ENCODE assay signal across 12 cellular contexts in the genomic region with DNA sequence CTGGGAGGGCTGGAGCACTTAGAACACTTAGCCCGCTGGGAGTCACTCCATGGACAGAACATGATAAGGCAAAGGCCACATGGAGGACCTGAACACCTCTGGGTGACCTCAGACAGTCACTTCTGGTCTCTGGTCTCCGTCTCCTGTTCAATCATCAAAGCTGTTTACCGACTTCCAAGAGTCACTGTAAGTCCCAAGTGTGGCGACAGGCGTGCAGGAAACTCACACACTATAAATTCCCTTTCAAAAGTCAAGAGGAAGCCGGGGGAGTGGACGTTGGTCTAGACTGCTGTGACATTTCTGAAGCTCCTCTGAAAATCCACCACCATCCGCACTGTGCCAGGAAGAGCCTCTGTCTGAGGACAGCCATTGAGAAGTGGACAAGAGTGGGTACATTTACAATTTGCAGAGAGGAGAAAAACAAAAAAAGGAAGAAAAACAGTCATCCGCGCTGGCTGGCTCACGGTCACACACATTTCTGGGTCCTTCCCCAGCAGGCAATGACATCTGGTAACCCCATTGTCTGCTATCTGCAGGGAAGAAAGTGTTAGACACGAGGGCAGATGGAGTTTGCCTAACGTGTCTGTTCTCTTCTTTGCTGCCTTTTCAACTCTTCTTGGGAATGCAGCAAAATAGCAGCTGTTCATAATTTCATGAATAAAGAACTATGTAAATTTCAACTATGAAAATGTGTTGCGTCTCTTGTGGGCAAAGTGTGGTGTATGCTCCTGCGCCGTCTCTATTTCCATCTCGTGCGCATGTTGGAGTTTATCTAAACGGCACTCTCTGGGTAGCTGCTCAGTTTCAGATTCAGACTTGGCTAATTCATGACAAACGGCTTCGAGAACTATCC. TPM values are rescaled to one million over a fixed set of nuclear protein-coding genes. Genes with fewer than 3 reads are reported as not detected.
DNase-seq lines count a peak whose midpoint lies in the region; ATAC-seq and TF ChIP-seq lines count a peak whose summit lies in the region.
"Had no signal": no experiment of that assay in that cellular context is flagged by ENCODE, and none has a peak within 500 bp of the region (broad histone marks: within the 10 kb centered on the region; RNA-seq: fewer than 3 reads in every experiment).

No MANE protein-coding gene starts in this region.

- ATAC-seq in activated CD4-positive, alpha-beta T cell treated with anti-CD3 and anti-CD28 coated beads for 36 hours = peak; percentile 30
- ATAC-seq in upper lobe of right lung = peak; percentile 66
- ATAC-seq in HG03442 (IDR thresholded peaks at IDR 0.05; ENCODE audit: unreplicated experiment) = no peak

- intact Hi-C loops in activated CD4-positive, alpha-beta T cell treated with anti-CD3 and anti-CD28 coated beads for 36 hours (cut with DNase I, micrococcal nuclease) = loop anchor here in 1 of 2 experiments (2.0 kb wide), 1 partner anchor 24 kb away; no protein-coding TSS in a partner anchor
- intact Hi-C loops in upper lobe of right lung (cut with DNase I) = no loop called here

- H3K9me3 Mint-ChIP-seq in activated CD4-positive, alpha-beta T cell treated with anti-CD3 and anti-CD28 coated beads for 36 hours (ENCODE audit: low read depth) = no peaks in the 10 kb centered on the region
- no peaks in the 10 kb centered on the region for H3K9me3 Mint-ChIP-seq in mesothelial cell of epicardium
- H3K9me3 Mint-ChIP-seq: activated B cell treated with CpG ODN at 0.5 μM for 24 hours had no signal

- POLR2A ChIA-PET in activated CD4-positive, alpha-beta T cell treated with anti-CD3 and anti-CD28 coated beads for 36 hours (lab: Charles Lee) = interaction anchor here (1.1 kb wide), 1 partner anchor 30 kb away, joined by 3 read pairs; no protein-coding TSS in a partner anchor

- no peak overlapping the region for H3K4me3 Mint-ChIP-seq in activated CD4-positive, alpha-beta T cell treated with anti-CD3 and anti-CD28 coated beads for 36 hours
- no peak overlapping the region for H3K4me3 Mint-ChIP-seq in mesothelial cell of epicardium
- H3K4me3 Mint-ChIP-seq: activated B cell treated with CpG ODN at 0.5 μM for 24 hours had no signal

- H3K9me3 ChIP-seq in upper lobe of right lung = no peaks in the 10 kb centered on the region

- H3K27ac ChIP-seq in coronary artery (no peak overlapping the region), upper lobe of right lung (no peak overlapping the region)

- no peak for TF ChIP-seq CTCF in coronary artery (IDR thresholded peaks at IDR 0.05)
- TF ChIP-seq CTCF in mesothelial cell of epicardium (IDR thresholded peaks at IDR 0.05; ENCODE audit: unreplicated experiment) = no peak
- TF ChIP-seq CTCF in upper lobe of right lung (IDR thresholded peaks at IDR 0.05) = no peak

- no peak overlapping the region for H3K27ac Mint-ChIP-seq in activated CD4-positive, alpha-beta T cell treated with anti-CD3 and anti-CD28 coated beads for 36 hours
- peak overlapping the region; percentile 51 for H3K27ac Mint-ChIP-seq in mesothelial cell of epicardium
- H3K27ac Mint-ChIP-seq: activated B cell treated with CpG ODN at 0.5 μM for 24 hours had no signal

- H3K36me3 Mint-ChIP-seq in activated CD4-positive, alpha-beta T cell treated with anti-CD3 and anti-CD28 coated beads for 36 hours (ENCODE audit: low read depth) = no peaks in the 10 kb centered on the region
- no peaks in the 10 kb centered on the region for H3K36me3 Mint-ChIP-seq in mesothelial cell of epicardium

- H3K4me3 ChIP-seq in coronary artery (peak overlapping the region; percentile 25), upper lobe of right lung (no peak overlapping the region)

- H3K36me3 ChIP-seq in upper lobe of right lung = no peaks in the 10 kb centered on the region

- H3K27me3 Mint-ChIP-seq in activated CD4-positive, alpha-beta T cell treated with anti-CD3 and anti-CD28 coated beads for 36 hours = peaks cover 7% of the 10 kb centered on the region
- peaks cover 14% of the 10 kb centered on the region for H3K27me3 Mint-ChIP-seq in mesothelial cell of epicardium (ENCODE audit: low read depth)

- CTCF ChIA-PET in activated CD4-positive, alpha-beta T cell treated with anti-CD3 and anti-CD28 coated beads for 36 hours (lab: Charles Lee) = interaction anchor here (0.6 kb wide), 1 partner anchor 579 kb away, joined by 3 read pairs; no protein-coding TSS in a partner anchor

- no peaks in the 10 kb centered on the region for H3K27me3 ChIP-seq in upper lobe of right lung

- no peak for DNase-seq in activated CD4-positive, alpha-beta T cell treated with anti-CD3 and anti-CD28 coated beads for 36 hours
- no peak for DNase-seq in activated CD4-positive, alpha-beta T cell treated with anti-CD3 and anti-CD28 coated beads, Interleukin-2, amount 50 U/mL, for 4 hours
- DNase-seq in coronary artery (ENCODE audit: low spot score) (no peak), mesothelial cell of epicardium (ENCODE audit: low spot score in 2 of 2, unreplicated experiment in 2 of 2) (no peak), upper lobe of right lung (no peak), NCI-H2107 treated with DMSO at 0.1 percent for 48 hours (lab: John Stamatoyannopoulos, UW; ENCODE audit: unreplicated experiment) (no peak), COR-L47 (lab: John Stamatoyannopoulos, UW) (no peak)
- DNase-seq: ACHN; activated B cell treated with CpG ODN at 0.5 μM for 24 hours; activated effector memory CD4-positive, alpha-beta T cell treated with anti-CD3 and anti-CD28 coated beads, Interleukin-2, amount 50 U/mL, for 16 hours; stimulated activated CD4-positive, alpha-beta T cell treated with anti-CD3 and anti-CD28 coated beads, Interleukin-12 subunit alpha, Interleukin-12 subunit beta, amount 100 ng/mL, for 4 hours had no signal

- H3K4me1 Mint-ChIP-seq in activated CD4-positive, alpha-beta T cell treated with anti-CD3 and anti-CD28 coated beads for 36 hours = peaks cover 3% of the 10 kb centered on the region
- peaks cover 24% of the 10 kb centered on the region for H3K4me1 Mint-ChIP-seq in mesothelial cell of epicardium
- H3K4me1 Mint-ChIP-seq: activated B cell treated with CpG ODN at 0.5 μM for 24 hours had no signal

- H3K4me1 ChIP-seq in upper lobe of right lung = peaks cover 4% of the 10 kb centered on the region

RNA-seq across cellular contexts. Expression of a gene that starts 32.9 kb away (rescaled TPM):
- total RNA-seq in activated CD4-positive, alpha-beta T cell treated with anti-CD3 and anti-CD28 coated beads for 36 hours = 10 to 100 TPM; 21.6 to 23.5 TPM
- total RNA-seq in mesothelial cell of epicardium (152 to 158 TPM (median 152 TPM) in 3 replicates), upper lobe of right lung (132 TPM)
